ENCODE assay signal across 8 cellular contexts in genomic region chr3:127590593-127591477, GRCh38. TPM values are rescaled to one million over a fixed set of nuclear protein-coding genes. Genes with fewer than 3 reads are reported as not detected.
A peak's percentile ranks its signal among the peaks of the same experiment; 100 is the strongest.
DNase-seq lines count a peak whose midpoint lies in the region; ATAC-seq, FAIRE-seq and TF ChIP-seq lines count a peak whose summit lies in the region.

TSS of gene TPRA1 (minus strand) at chr3:127590733. CDS start at chr3:127580146, 10,587 bp downstream.

- H3K4me1 ChIP-seq in NT2/D1 (ENCODE audit: insufficient read depth, insufficient read length) (peaks cover 9% of the 10 kb centered on the region), endodermal cell (ENCODE audit: control insufficient read depth, insufficient read depth, low read length) (no peaks in the 10 kb centered on the region), mesendoderm (ENCODE audit: control insufficient read depth, low read depth, low read length) (peaks cover 3% of the 10 kb centered on the region)

- H3K4me3 Mint-ChIP-seq in Calu3 (ENCODE audit: low read depth, unreplicated experiment) (peak within 1 kb of the TSS; percentile 72), endodermal cell (peak within 1 kb of the TSS; percentile 72)
- peak within 1 kb of the TSS; percentile 88 for H3K4me3 Mint-ChIP-seq in activated CD8-positive, alpha-beta memory T cell treated with anti-CD3 and anti-CD28 coated beads, Interleukin-2, amount 10 ng/mL, durations not matched to agents 7 days and 5 days

- peaks cover 32% of the 10 kb centered on the region for H3K36me3 ChIP-seq in NT2/D1 (ENCODE audit: insufficient read depth, insufficient read length, low read length)
- H3K36me3 ChIP-seq in endodermal cell (ENCODE audit: control insufficient read depth, insufficient read depth, low read length): no peaks in the 10 kb centered on the region
- H3K36me3 ChIP-seq in mesendoderm (ENCODE audit: control insufficient read depth, insufficient read depth, low read length): no peaks in the 10 kb centered on the region

- H3K36me3 Mint-ChIP-seq in Calu3 (ENCODE audit: insufficient read depth, unreplicated experiment) (peaks cover 44% of the 10 kb centered on the region), endodermal cell (ENCODE audit: low read depth) (no peaks in the 10 kb centered on the region)
- peaks cover 3% of the 10 kb centered on the region for H3K36me3 Mint-ChIP-seq in activated CD8-positive, alpha-beta memory T cell treated with anti-CD3 and anti-CD28 coated beads, Interleukin-2, amount 10 ng/mL, durations not matched to agents 7 days and 5 days

- H2AK5ac ChIP-seq in mesendoderm (ENCODE audit: low read length): no peak within 1 kb of the TSS

- H3K79me1 ChIP-seq in mesendoderm (ENCODE audit: low read length): no peaks in the 10 kb centered on the region

- 1 to 2% methylated on average over 14 to 72 of the region's 72 CpGs for WGBS in endodermal cell (ENCODE audit: insufficient coverage in 1 of 2, insufficient read length in 1 of 2), 2 experiments
- no CpG with 5 or more reads among the region's 72 CpGs for WGBS in mesendoderm (ENCODE audit: extremely low coverage, insufficient coverage, low lambda C conversion rate)

- H3K18ac ChIP-seq in mesendoderm (ENCODE audit: low read length): peak within 1 kb of the TSS; percentile 33

- no peak within 1 kb of the TSS for H4K8ac ChIP-seq in mesendoderm (ENCODE audit: low read depth, low read length)

- no TSS peak for BruUV-seq in Calu3 (replicated peaks; lab: Mats Ljungman, UMichigan)

- TF ChIP-seq CTCF in Calu3 (IDR thresholded peaks at IDR 0.05; ENCODE audit: unreplicated experiment) (no peak), endodermal cell (conservative IDR thresholded peaks at IDR 0.05) (no peak)

- H3K4me1 Mint-ChIP-seq in Calu3 (ENCODE audit: low read depth, unreplicated experiment): peaks cover 30% of the 10 kb centered on the region
- peaks cover 26% of the 10 kb centered on the region for H3K4me1 Mint-ChIP-seq in activated CD8-positive, alpha-beta memory T cell treated with anti-CD3 and anti-CD28 coated beads, Interleukin-2, amount 10 ng/mL, durations not matched to agents 7 days and 5 days
- peaks cover 14% of the 10 kb centered on the region for H3K4me1 Mint-ChIP-seq in endodermal cell

- H3K9me3 ChIP-seq in NT2/D1 (ENCODE audit: insufficient read depth, low read length) (no peaks in the 10 kb centered on the region), endodermal cell (ENCODE audit: control insufficient read depth, low read length) (no peaks in the 10 kb centered on the region)

- H3K4me2 ChIP-seq in mesendoderm (ENCODE audit: low read length): peak within 1 kb of the TSS; percentile 60

- H3K27ac Mint-ChIP-seq in Calu3 (ENCODE audit: unreplicated experiment): peak within 1 kb of the TSS; percentile 94
- H3K27ac Mint-ChIP-seq in activated CD8-positive, alpha-beta memory T cell treated with anti-CD3 and anti-CD28 coated beads, Interleukin-2, amount 10 ng/mL, durations not matched to agents 7 days and 5 days: peak within 1 kb of the TSS; percentile 93
- H3K27ac Mint-ChIP-seq in endodermal cell: peak within 1 kb of the TSS; percentile 94

- ATAC-seq in GM21367 (IDR thresholded peaks at IDR 0.05; ENCODE audit: unreplicated experiment): peak; percentile 60
- ATAC-seq in activated CD8-positive, alpha-beta memory T cell treated with anti-CD3 and anti-CD28 coated beads, Interleukin-2, amount 10 ng/mL, durations not matched to agents 7 days and 5 days: peak; percentile 87

- peak within 1 kb of the TSS; percentile 69 for H3K23ac ChIP-seq in mesendoderm (ENCODE audit: low read length)

- H3K27ac ChIP-seq in endodermal cell (ENCODE audit: low read depth, low read length) (peak within 1 kb of the TSS; percentile 83), mesendoderm (ENCODE audit: low read depth, low read length) (peak within 1 kb of the TSS; percentile 17)

- no peak within 1 kb of the TSS for H2BK15ac ChIP-seq in mesendoderm (replicated peaks; ENCODE audit: low read depth)

- H3K27me3 ChIP-seq in NT2/D1 (ENCODE audit: insufficient read depth, insufficient read length) (peaks cover 3% of the 10 kb centered on the region), endodermal cell (ENCODE audit: control insufficient read depth, insufficient read depth, low read length, poor library complexity, severe bottlenecking) (no peaks in the 10 kb centered on the region), mesendoderm (ENCODE audit: insufficient read depth, low read length, poor library complexity) (no peaks in the 10 kb centered on the region)

- peak within 1 kb of the TSS; percentile 96 for H3K9ac ChIP-seq in NT2/D1 (ENCODE audit: insufficient read length, low read depth)
- H3K9ac ChIP-seq in endodermal cell (ENCODE audit: extremely low read depth, low read length, poor library complexity, severe bottlenecking): peak within 1 kb of the TSS; percentile 59
- H3K9ac ChIP-seq in mesendoderm (ENCODE audit: low read length): peak within 1 kb of the TSS; percentile 87

- H3K9me3 Mint-ChIP-seq in Calu3 (ENCODE audit: low read depth, unreplicated experiment): no peaks in the 10 kb centered on the region
- no peaks in the 10 kb centered on the region for H3K9me3 Mint-ChIP-seq in activated CD8-positive, alpha-beta memory T cell treated with anti-CD3 and anti-CD28 coated beads, Interleukin-2, amount 10 ng/mL, durations not matched to agents 7 days and 5 days (ENCODE audit: low read depth)
- no peaks in the 10 kb centered on the region for H3K9me3 Mint-ChIP-seq in endodermal cell

- H3K4me3 ChIP-seq in NT2/D1 (ENCODE audit: insufficient read length, low read depth): peak within 1 kb of the TSS; percentile 89
- H3K4me3 ChIP-seq in endodermal cell (ENCODE audit: low read length): peak within 1 kb of the TSS; percentile 88
- peak within 1 kb of the TSS; percentile 80 for H3K4me3 ChIP-seq in mesendoderm (ENCODE audit: low read length)

- H3K56ac ChIP-seq in mesendoderm (ENCODE audit: low read length): peak within 1 kb of the TSS; percentile 93

- no peaks in the 10 kb centered on the region for H3K27me3 Mint-ChIP-seq in Calu3 (ENCODE audit: unreplicated experiment)
- no peaks in the 10 kb centered on the region for H3K27me3 Mint-ChIP-seq in activated CD8-positive, alpha-beta memory T cell treated with anti-CD3 and anti-CD28 coated beads, Interleukin-2, amount 10 ng/mL, durations not matched to agents 7 days and 5 days
- no peaks in the 10 kb centered on the region for H3K27me3 Mint-ChIP-seq in endodermal cell (ENCODE audit: insufficient read depth)

- no peak within 1 kb of the TSS for H4K5ac ChIP-seq in mesendoderm (ENCODE audit: low read length)

- DNase-seq in Calu3: peak; percentile 95
- DNase-seq in HTR-8/SVneo (ENCODE audit: insufficient read length, low spot score): peak; percentile 98
- DNase-seq in NT2/D1 (ENCODE audit: low read depth, low spot score): peak; percentile 93
- DNase-seq in activated CD8-positive, alpha-beta memory T cell treated with anti-CD3 and anti-CD28 coated beads, Interleukin-2, amount 10 ng/mL, durations not matched to agents 7 days and 5 days: peak; percentile 90
- peak; percentile 94 for DNase-seq in endodermal cell
- DNase-seq in mesendoderm: peak; percentile 99
- peak; percentile 57 for DNase-seq in stimulated activated CD8-positive, alpha-beta memory T cell treated with anti-CD3 and anti-CD28 coated beads, Interleukin-15, amount 100 ng/mL, for 1 hour (ENCODE audit: low read depth)

- H3K79me2 ChIP-seq in mesendoderm (ENCODE audit: control insufficient read depth, insufficient read depth, low read length): no peaks in the 10 kb centered on the region

- H2BK120ac ChIP-seq in mesendoderm (ENCODE audit: low read depth, low read length): no peak within 1 kb of the TSS

- no peak within 1 kb of the TSS for H2BK5ac ChIP-seq in mesendoderm (ENCODE audit: low read length)

- intact Hi-C loops in Calu3 (cut with micrococcal nuclease; ENCODE audit: unreplicated experiment): no loop called here

- H3K4ac ChIP-seq in mesendoderm (ENCODE audit: low read depth, low read length): no peak within 1 kb of the TSS

- CTCF ChIA-PET in Calu3 (lab: Charles Lee): interaction anchor here (0.6 to 1.7 kb wide), 9 partner anchors 9 to 427 kb away, joined by 3 to 13 read pairs (median 3); no protein-coding TSS in a partner anchor
- CTCF ChIA-PET in activated CD8-positive, alpha-beta memory T cell treated with anti-CD3 and anti-CD28 coated beads, Interleukin-2, amount 10 ng/mL, durations not matched to agents 7 days and 5 days (lab: Charles Lee): interaction anchor here (0.5 to 9.3 kb wide), 11 partner anchors 11 to 535 kb away, joined by 3 to 86 read pairs (median 3); partner anchors contain the start of gene PODXL2

- FAIRE-seq in HTR-8/SVneo (lab: Jason Lieb, UNC): peak; percentile 67

RNA-seq across cellular contexts. Expression of gene TPRA1, which starts in this region (rescaled TPM):
- total RNA-seq in Calu3 (2022) (62.4 and 66.4 TPM in 2 replicates), endodermal cell (10 to 100 TPM; 22.9 TPM)
- total RNA-seq in activated CD8-positive, alpha-beta memory T cell treated with anti-CD3 and anti-CD28 coated beads, Interleukin-2, amount 10 ng/mL, durations not matched to agents 7 days and 5 days: 10 to 100 TPM; 32.8 to 34.5 TPM
- 18.2 TPM for polyA plus RNA-seq in endodermal cell (2013, experiment 1 of 2)
- 15.9 TPM for polyA plus RNA-seq in endodermal cell (2013, experiment 2 of 2)
- polyA plus RNA-seq in mesendoderm (2013, experiment 1 of 2): 4.3 TPM
- 4.3 TPM for polyA plus RNA-seq in mesendoderm (2013, experiment 2 of 2)

Comparison
In these comparisons a context has a peak if more than half of its experiments do, and no peak if none do; other contexts are left out.
1. Peak in every context shown above with its lines: DNase-seq, ATAC-seq, H3K4me3 ChIP-seq and H3K27ac ChIP-seq.